In genomic region chr1:2060082-2060481, GRCh38 we compare ENCODE assay signal across 31 cellular contexts. TPM values are rescaled to one million over a fixed set of nuclear protein-coding genes. Genes with fewer than 3 reads are reported as not detected.
"Had no signal": no experiment of that assay in that cellular context is flagged by ENCODE, and none has a peak within 500 bp of the region (broad histone marks: within the 10 kb centered on the region; RNA-seq: fewer than 3 reads in every experiment).

No MANE protein-coding gene starts in this region.

- H3K27me3 ChIP-seq: Peyer's patch had no signal

- H3K4me3 Mint-ChIP-seq: activated B cell treated with CpG ODN at 0.5 μM for 24 hours; activated CD4-positive, alpha-beta memory T cell treated with anti-CD3 and anti-CD28 coated beads for 36 hours; activated CD4-positive, alpha-beta T cell treated with anti-CD3 and anti-CD28 coated beads, Interleukin-2, amount 10 ng/mL, durations not matched to agents 7 days and 5 days; activated naive CD4-positive, alpha-beta T cell treated with anti-CD3 and anti-CD28 coated beads for 36 hours; activated naive CD8-positive, alpha-beta T cell; activated T-helper 17 cell treated with anti-CD3 and anti-CD28 coated beads, Interleukin-2, amount 50 U/mL, for 72 hours; brain; central memory CD8-positive, alpha-beta T cell; T-cell had no signal

- H3K4me1 Mint-ChIP-seq: activated B cell treated with CpG ODN at 0.5 μM for 24 hours; activated CD4-positive, alpha-beta T cell treated with anti-CD3 and anti-CD28 coated beads, Interleukin-2, amount 10 ng/mL, durations not matched to agents 7 days and 5 days; brain; T-cell had no signal

- H3K4me3 ChIP-seq: Peyer's patch, SK-N-MC had no signal

- ATAC-seq: activated T-helper 17 cell treated with anti-CD3 and anti-CD28 coated beads, Interleukin-2, amount 50 U/mL, for 72 hours; T-cell had no signal

- DNase-seq: activated B cell treated with CpG ODN at 0.5 μM for 24 hours; activated CD4-positive, alpha-beta memory T cell treated with anti-CD3 and anti-CD28 coated beads for 36 hours; activated CD4-positive, alpha-beta T cell treated with anti-CD3 and anti-CD28 coated beads for 1 hour; activated CD4-positive, alpha-beta T cell treated with anti-CD3 and anti-CD28 coated beads, Interleukin-2, amount 10 ng/mL, durations not matched to agents 7 days and 5 days; activated gamma-delta T cell; activated naive CD4-positive, alpha-beta T cell treated with anti-CD3 and anti-CD28 coated beads for 36 hours; activated T-cell treated with anti-CD3 and anti-CD28 coated beads for 4 hours; activated T-cell treated with anti-CD3 and anti-CD28 coated beads, Interleukin-2, amount 50 U/mL, for 48 hours; Karpas-422; MM.1S; NCI-H1105; NCI-H1436; NCI-H1694 treated with DMSO at 0.1 percent for 48 hours; NCI-H2029 treated with DMSO at 0.1 percent for 48 hours; NCI-H345; NCI-H510A; NCI-H526 treated with DMSO at 0.1 percent for 48 hours; NCI-H82; Peyer's patch; SHP77 treated with DMSO at 0.1 percent for 48 hours; T-cell; T-helper 2 cell; T1000 had no signal

- H3K36me3 Mint-ChIP-seq: brain had no signal

- H3K4me1 ChIP-seq: Peyer's patch had no signal

- H3K27ac Mint-ChIP-seq: activated B cell treated with CpG ODN at 0.5 μM for 24 hours; activated CD4-positive, alpha-beta memory T cell treated with anti-CD3 and anti-CD28 coated beads for 36 hours; activated CD4-positive, alpha-beta T cell treated with anti-CD3 and anti-CD28 coated beads, Interleukin-2, amount 10 ng/mL, durations not matched to agents 7 days and 5 days; activated naive CD4-positive, alpha-beta T cell treated with anti-CD3 and anti-CD28 coated beads for 36 hours; activated naive CD8-positive, alpha-beta T cell; activated T-helper 17 cell treated with anti-CD3 and anti-CD28 coated beads, Interleukin-2, amount 50 U/mL, for 72 hours; brain; T-cell had no signal

- H3K9me3 Mint-ChIP-seq: activated CD4-positive, alpha-beta T cell treated with anti-CD3 and anti-CD28 coated beads, Interleukin-2, amount 10 ng/mL, durations not matched to agents 7 days and 5 days; activated naive CD4-positive, alpha-beta T cell treated with anti-CD3 and anti-CD28 coated beads for 36 hours; central memory CD8-positive, alpha-beta T cell had no signal

- H3K27ac ChIP-seq: Peyer's patch, SK-N-MC had no signal

- H3K9me3 ChIP-seq: Peyer's patch had no signal

- H3K27me3 Mint-ChIP-seq: activated B cell treated with CpG ODN at 0.5 μM for 24 hours; activated CD4-positive, alpha-beta memory T cell treated with anti-CD3 and anti-CD28 coated beads for 36 hours; activated CD4-positive, alpha-beta T cell treated with anti-CD3 and anti-CD28 coated beads, Interleukin-2, amount 10 ng/mL, durations not matched to agents 7 days and 5 days; activated naive CD8-positive, alpha-beta T cell; activated T-helper 17 cell treated with anti-CD3 and anti-CD28 coated beads, Interleukin-2, amount 50 U/mL, for 72 hours; central memory CD8-positive, alpha-beta T cell; T-cell had no signal

RNA-seq across cellular contexts. Expression of gene GABRD, which starts 40.9 kb away (rescaled TPM):
- total RNA-seq: activated B cell treated with CpG ODN at 0.5 μM for 24 hours; activated CD4-positive, alpha-beta memory T cell treated with anti-CD3 and anti-CD28 coated beads for 36 hours; activated CD4-positive, alpha-beta T cell treated with anti-CD3 and anti-CD28 coated beads, Interleukin-2, amount 10 ng/mL, durations not matched to agents 7 days and 5 days; activated CD8-positive, alpha-beta memory T cell treated with anti-CD3 and anti-CD28 coated beads for 36 hours; activated naive CD4-positive, alpha-beta T cell treated with anti-CD3 and anti-CD28 coated beads for 36 hours; activated T-helper 17 cell treated with anti-CD3 and anti-CD28 coated beads, Interleukin-2, amount 50 U/mL, for 72 hours; astrocyte; OCI-LY7; Peyer's patch had no signal

RNA-seq across cellular contexts. Expression of gene CFAP74, which starts 56.5 kb away (rescaled TPM):
- total RNA-seq: activated B cell treated with CpG ODN at 0.5 μM for 24 hours; activated CD4-positive, alpha-beta memory T cell treated with anti-CD3 and anti-CD28 coated beads for 36 hours; activated CD4-positive, alpha-beta T cell treated with anti-CD3 and anti-CD28 coated beads, Interleukin-2, amount 10 ng/mL, durations not matched to agents 7 days and 5 days; activated CD8-positive, alpha-beta memory T cell treated with anti-CD3 and anti-CD28 coated beads for 36 hours; activated naive CD4-positive, alpha-beta T cell treated with anti-CD3 and anti-CD28 coated beads for 36 hours; activated T-helper 17 cell treated with anti-CD3 and anti-CD28 coated beads, Interleukin-2, amount 50 U/mL, for 72 hours; astrocyte; OCI-LY7; T-cell had no signal
